7 cellular contexts compared by ENCODE assay signal in genomic region chr14:105525861-105526780, GRCh38. TPM values are rescaled to one million over a fixed set of nuclear protein-coding genes. Genes with fewer than 3 reads are reported as not detected.
DNase-seq lines count a peak whose midpoint lies in the region; ATAC-seq, FAIRE-seq and TF ChIP-seq lines count a peak whose summit lies in the region.

Gene TMEM121, plus strand, starts transcription at chr14:105526583. Its CDS starts 2,252 bp downstream, at chr14:105528835.

- H3K27ac ChIP-seq in GM23338 (ENCODE audit: low read depth), result no peak within 1 kb of the TSS

- no peak for TF ChIP-seq POLR2A in lower leg skin (IDR thresholded peaks at IDR 0.05)
- TF ChIP-seq POLR2A in H54 (IDR thresholded peaks at IDR 0.05; ENCODE audit: low read depth, low read length), result no peak

- no peaks in the 10 kb centered on the region for H3K4me1 ChIP-seq in GM23338 (ENCODE audit: insufficient read depth)

- no peaks in the 10 kb centered on the region for H3K36me3 Mint-ChIP-seq in GM23338 (ENCODE audit: low read depth)

- H3K9me2 ChIP-seq in GM23338 (ENCODE audit: insufficient read depth), result no peaks in the 10 kb centered on the region

- no peaks in the 10 kb centered on the region for H3F3A ChIP-seq in GM23338 (replicated peaks; ENCODE audit: low read depth)

- DNase-seq in GM23338 (ENCODE audit: low spot score), result peak; percentile 68
- DNase-seq in SK-MEL-5 (ENCODE audit: low read depth, low spot score), result peak; percentile 50
- DNase-seq in choroid plexus epithelial cell (ENCODE audit: low read depth), result no peak
- peak in 1 of 2 donors; percentile 87 for DNase-seq in lower leg skin (ENCODE audit: low spot score in 2 of 2)
- DNase-seq in stimulated activated naive CD8-positive, alpha-beta T cell treated with anti-CD3 and anti-CD28 coated beads, Interleukin-15, Interleukin-2, amounts not matched to agents 100 U/mL and 50 U/mL, for 24 hours, result peak; percentile 59
- no peak for DNase-seq in H54 (ENCODE audit: insufficient read length, low spot score)
- no peak for DNase-seq in GM19239 (ENCODE audit: insufficient read length, low spot score)

- H2AFZ ChIP-seq in GM23338, result peak within 1 kb of the TSS; percentile 94

- H4K20me1 ChIP-seq in GM23338 (replicated peaks; ENCODE audit: insufficient read depth), result no peaks in the 10 kb centered on the region

- H3K9me3 Mint-ChIP-seq in GM23338, result no peaks in the 10 kb centered on the region; the same call in 1 of the 3 replicates

- peaks cover 33% of the 10 kb centered on the region for H3K27me3 Mint-ChIP-seq in GM23338 (ENCODE audit: insufficient read depth, low read depth, poor library complexity)

- peak within 1 kb of the TSS; percentile 84 for H3K4me2 ChIP-seq in GM23338

- intact Hi-C loops in lower leg skin (cut with DNase I; ENCODE audit: low total_unique reads), result loop anchor here (5.0 kb wide), 1 partner anchor 159 kb away; no protein-coding TSS in a partner anchor

- H3K36me3 ChIP-seq in GM23338 (ENCODE audit: insufficient read depth), result no peaks in the 10 kb centered on the region

- H3K27ac Mint-ChIP-seq in GM23338, result no peak within 1 kb of the TSS

- H3K4me1 Mint-ChIP-seq in GM23338, result peaks cover 3% of the 10 kb centered on the region; the same call in 1 of the 3 replicates

- 2 to 12% methylated on average over 14 to 15 of the region's 89 CpGs for WGBS in lower leg skin, 2 donors

- in situ Hi-C loops in SK-MEL-5 (cut with HindIII; ENCODE audit: low pct_unique_long_range_greater_than_20kb, low sequenced_read_pairs), result no loop called here

- FAIRE-seq in H54 (lab: Jason Lieb, UNC) (no peak), GM19239 (lab: Jason Lieb, UNC) (no peak)

- H3K4me3 ChIP-seq in GM23338, result peak within 1 kb of the TSS; percentile 64
- peak within 1 kb of the TSS; percentile 37 for H3K4me3 ChIP-seq in choroid plexus epithelial cell (ENCODE audit: low read depth, low read length)
- H3K4me3 ChIP-seq in lower leg skin (ENCODE audit: low read depth, poor library complexity, severe bottlenecking), result peak within 1 kb of the TSS; percentile 24

- H3K79me2 ChIP-seq in GM23338 (replicated peaks; ENCODE audit: insufficient read depth), result no peaks in the 10 kb centered on the region

- ATAC-seq in GM23338, result peak; percentile 45
- ATAC-seq in stimulated activated naive CD8-positive, alpha-beta T cell treated with anti-CD3 and anti-CD28 coated beads, Interleukin-15, Interleukin-2, amounts not matched to agents 100 U/mL and 50 U/mL, for 24 hours, result no peak

- TF ChIP-seq CTCF in GM23338 (conservative IDR thresholded peaks at IDR 0.05; ENCODE audit: low read depth in 2 of 2), result no peak
- TF ChIP-seq CTCF in choroid plexus epithelial cell (conservative IDR thresholded peaks at IDR 0.05; ENCODE audit: low read depth, low read length), result no peak
- TF ChIP-seq CTCF in lower leg skin (IDR thresholded peaks at IDR 0.05), result no peak

- H3K4me3 Mint-ChIP-seq in GM23338, result peak within 1 kb of the TSS; percentile 61

- peaks cover 46% of the 10 kb centered on the region for H3K27me3 ChIP-seq in GM23338 (ENCODE audit: insufficient read depth)

TF ChIP-seq in GM23338, 12 proteins besides CTCF, POLR2A, EP300 and RAD21 (continues in another document):
- TF ChIP-seq STAT1 (IDR thresholded peaks at IDR 0.05; ENCODE audit: unreplicated experiment), result no peak
- no peak for TF ChIP-seq EZH2 (IDR thresholded peaks at IDR 0.05; ENCODE audit: low read depth, unreplicated experiment)
- no peak for TF ChIP-seq ZNF114 (CRISPR knock-in tag; IDR thresholded peaks at IDR 0.05)
- no peak for TF ChIP-seq EZH2phosphoT487 (IDR thresholded peaks at IDR 0.05; ENCODE audit: unreplicated experiment)
- TF ChIP-seq JUNB (IDR thresholded peaks at IDR 0.05; ENCODE audit: unreplicated experiment), result no peak
- no peak for TF ChIP-seq ETS1 (IDR thresholded peaks at IDR 0.05)
- no peak for TF ChIP-seq ZNF331 (CRISPR knock-in tag; IDR thresholded peaks at IDR 0.05; ENCODE audit: low read depth)
- TF ChIP-seq, protein P1, sequence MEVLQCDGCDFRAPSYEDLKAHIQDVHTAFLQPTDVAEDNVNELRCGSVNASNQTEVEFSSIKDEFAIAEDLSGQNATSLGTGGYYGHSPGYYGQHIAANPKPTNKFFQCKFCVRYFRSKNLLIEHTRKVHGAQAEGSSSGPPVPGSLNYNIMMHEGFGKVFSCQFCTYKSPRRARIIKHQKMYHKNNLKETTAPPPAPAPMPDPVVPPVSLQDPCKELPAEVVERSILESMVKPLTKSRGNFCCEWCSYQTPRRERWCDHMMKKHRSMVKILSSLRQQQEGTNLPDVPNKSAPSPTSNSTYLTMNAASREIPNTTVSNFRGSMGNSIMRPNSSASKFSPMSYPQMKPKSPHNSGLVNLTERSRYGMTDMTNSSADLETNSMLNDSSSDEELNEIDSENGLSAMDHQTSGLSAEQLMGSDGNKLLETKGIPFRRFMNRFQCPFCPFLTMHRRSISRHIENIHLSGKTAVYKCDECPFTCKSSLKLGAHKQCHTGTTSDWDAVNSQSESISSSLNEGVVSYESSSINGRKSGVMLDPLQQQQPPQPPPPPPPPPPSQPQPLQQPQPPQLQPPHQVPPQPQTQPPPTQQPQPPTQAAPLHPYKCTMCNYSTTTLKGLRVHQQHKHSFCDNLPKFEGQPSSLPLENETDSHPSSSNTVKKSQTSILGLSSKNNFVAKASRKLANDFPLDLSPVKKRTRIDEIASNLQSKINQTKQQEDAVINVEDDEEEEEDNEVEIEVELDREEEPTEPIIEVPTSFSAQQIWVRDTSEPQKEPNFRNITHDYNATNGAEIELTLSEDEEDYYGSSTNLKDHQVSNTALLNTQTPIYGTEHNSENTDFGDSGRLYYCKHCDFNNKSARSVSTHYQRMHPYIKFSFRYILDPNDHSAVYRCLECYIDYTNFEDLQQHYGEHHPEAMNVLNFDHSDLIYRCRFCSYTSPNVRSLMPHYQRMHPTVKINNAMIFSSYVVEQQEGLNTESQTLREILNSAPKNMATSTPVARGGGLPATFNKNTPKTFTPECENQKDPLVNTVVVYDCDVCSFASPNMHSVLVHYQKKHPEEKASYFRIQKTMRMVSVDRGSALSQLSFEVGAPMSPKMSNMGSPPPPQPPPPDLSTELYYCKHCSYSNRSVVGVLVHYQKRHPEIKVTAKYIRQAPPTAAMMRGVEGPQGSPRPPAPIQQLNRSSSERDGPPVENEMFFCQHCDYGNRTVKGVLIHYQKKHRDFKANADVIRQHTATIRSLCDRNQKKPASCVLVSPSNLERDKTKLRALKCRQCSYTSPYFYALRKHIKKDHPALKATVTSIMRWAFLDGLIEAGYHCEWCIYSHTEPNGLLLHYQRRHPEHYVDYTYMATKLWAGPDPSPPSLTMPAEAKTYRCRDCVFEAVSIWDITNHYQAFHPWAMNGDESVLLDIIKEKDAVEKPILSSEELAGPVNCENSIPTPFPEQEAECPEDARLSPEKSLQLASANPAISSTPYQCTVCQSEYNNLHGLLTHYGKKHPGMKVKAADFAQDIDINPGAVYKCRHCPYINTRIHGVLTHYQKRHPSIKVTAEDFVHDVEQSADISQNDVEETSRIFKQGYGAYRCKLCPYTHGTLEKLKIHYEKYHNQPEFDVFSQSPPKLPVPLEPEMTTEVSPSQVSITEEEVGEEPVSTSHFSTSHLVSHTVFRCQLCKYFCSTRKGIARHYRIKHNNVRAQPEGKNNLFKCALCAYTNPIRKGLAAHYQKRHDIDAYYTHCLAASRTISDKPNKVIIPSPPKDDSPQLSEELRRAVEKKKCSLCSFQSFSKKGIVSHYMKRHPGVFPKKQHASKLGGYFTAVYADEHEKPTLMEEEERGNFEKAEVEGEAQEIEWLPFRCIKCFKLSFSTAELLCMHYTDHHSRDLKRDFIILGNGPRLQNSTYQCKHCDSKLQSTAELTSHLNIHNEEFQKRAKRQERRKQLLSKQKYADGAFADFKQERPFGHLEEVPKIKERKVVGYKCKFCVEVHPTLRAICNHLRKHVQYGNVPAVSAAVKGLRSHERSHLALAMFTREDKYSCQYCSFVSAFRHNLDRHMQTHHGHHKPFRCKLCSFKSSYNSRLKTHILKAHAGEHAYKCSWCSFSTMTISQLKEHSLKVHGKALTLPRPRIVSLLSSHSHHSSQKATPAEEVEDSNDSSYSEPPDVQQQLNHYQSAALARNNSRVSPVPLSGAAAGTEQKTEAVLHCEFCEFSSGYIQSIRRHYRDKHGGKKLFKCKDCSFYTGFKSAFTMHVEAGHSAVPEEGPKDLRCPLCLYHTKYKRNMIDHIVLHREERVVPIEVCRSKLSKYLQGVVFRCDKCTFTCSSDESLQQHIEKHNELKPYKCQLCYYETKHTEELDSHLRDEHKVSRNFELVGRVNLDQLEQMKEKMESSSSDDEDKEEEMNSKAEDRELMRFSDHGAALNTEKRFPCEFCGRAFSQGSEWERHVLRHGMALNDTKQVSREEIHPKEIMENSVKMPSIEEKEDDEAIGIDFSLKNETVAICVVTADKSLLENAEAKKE (CRISPR knock-in tag; IDR thresholded peaks at IDR 0.05), result no peak
- TF ChIP-seq CREB1 (CRISPR knock-in tag; IDR thresholded peaks at IDR 0.05; ENCODE audit: low read depth), result no peak
- TF ChIP-seq POLR2AphosphoS5 (IDR thresholded peaks at IDR 0.05; ENCODE audit: low read depth), result no peak

RNA-seq across cellular contexts. Expression of gene TMEM121, which starts in this region (rescaled TPM):
- 0.93 and 1.3 TPM in 2 replicates for total RNA-seq in GM23338 (2014; rRNA removed; shearing (Covaris generic))
- polyA plus RNA-seq in GM23338 (2016; fragmentation: Nextera tagmentation; extraction: Ambion mirVana), result 0.13 and 0.42 TPM in 2 replicates
- total RNA-seq in SK-MEL-5 (2014; rRNA removed; shearing (Covaris generic)), result 16.3 and 17.8 TPM in 2 replicates
- polyA plus RNA-seq in SK-MEL-5 (2015; cell fraction: cytosol; rRNA removed), result 18.0 and 26.8 TPM in 2 replicates
- polyA plus RNA-seq in SK-MEL-5 (2015; cell fraction: nucleus; rRNA removed), result 5.5 and 7.0 TPM in 2 replicates
- total RNA-seq in lower leg skin, result 1 to 10 TPM in 3 of 4 donors, under 1 TPM in 1; 0.99 to 5.4 (median 4.0) TPM

Comparison
In these comparisons a context has a peak if more than half of its experiments do, and no peak if none do; other contexts are left out.
1. DNase-seq: peak in GM23338 (single experiment), SK-MEL-5 (single experiment) and stimulated activated naive CD8-positive, alpha-beta T cell treated with anti-CD3 and anti-CD28 coated beads, Interleukin-15, Interleukin-2, amounts not matched to agents 100 U/mL and 50 U/mL, for 24 hours (single experiment); none in choroid plexus epithelial cell (single experiment), H54 (single experiment) and GM19239 (single experiment).
2. Peak in every context shown above with its lines, with median percentiles within 50 percentile points of each other: H3K4me3 ChIP-seq.